27 cellular contexts compared by ENCODE assay signal in genomic region chr12:50655374-50655921, GRCh38.
"Had no signal": no experiment of that assay in that cellular context is flagged by ENCODE, and none has a peak within 500 bp of the region (broad histone marks: within the 10 kb centered on the region; RNA-seq: fewer than 3 reads in every experiment).

No MANE protein-coding gene starts in this region.

- H3K4me3 ChIP-seq: colonic mucosa, coronary artery, dorsolateral prefrontal cortex, esophagus muscularis mucosa, esophagus squamous epithelium, gastrocnemius medialis, gastroesophageal sphincter, heart left ventricle, heart right ventricle had no signal

- H3K36me3 ChIP-seq: colonic mucosa, esophagus muscularis mucosa had no signal

- H3K9me3 ChIP-seq: colonic mucosa, esophagus muscularis mucosa, esophagus squamous epithelium, gastrocnemius medialis, gastroesophageal sphincter, heart left ventricle, heart right ventricle had no signal

- H3K27me3 ChIP-seq: colonic mucosa, dorsolateral prefrontal cortex, esophagus muscularis mucosa, esophagus squamous epithelium, foreskin keratinocyte, gastrocnemius medialis, gastroesophageal sphincter, heart left ventricle, heart right ventricle had no signal

- FAIRE-seq: colon, endometrium, endothelial cell of umbilical vein, frontal cortex had no signal

- H3K27ac ChIP-seq: colonic mucosa, coronary artery, epithelial cell of prostate, esophagus muscularis mucosa, esophagus squamous epithelium, foreskin keratinocyte, gastrocnemius medialis, gastroesophageal sphincter, heart left ventricle, heart right ventricle had no signal

- DNase-seq: colonic mucosa; cortex of kidney; dermis blood vessel endothelial cell; dorsolateral prefrontal cortex; effector CD4-positive, alpha-beta T cell; effector CD8-positive, alpha-beta T cell; effector memory CD4-positive, alpha-beta T cell; effector memory CD8-positive, alpha-beta T cell; endodermal cell; erythroblast; esophagus squamous epithelium; foreskin fibroblast; foreskin keratinocyte; gastrocnemius medialis; glutamatergic neuron; head of caudate nucleus; heart left ventricle; heart right ventricle had no signal

- ATAC-seq: effector memory CD8-positive, alpha-beta T cell; esophagus mucosa; foreskin keratinocyte; gastrocnemius medialis; gastroesophageal sphincter; heart left ventricle; heart right ventricle had no signal

- H3K4me1 ChIP-seq: colonic mucosa, esophagus squamous epithelium, foreskin keratinocyte, gastrocnemius medialis, gastroesophageal sphincter, heart left ventricle had no signal
